ENCODE assay signal across 30 cellular contexts in the genomic region with DNA sequence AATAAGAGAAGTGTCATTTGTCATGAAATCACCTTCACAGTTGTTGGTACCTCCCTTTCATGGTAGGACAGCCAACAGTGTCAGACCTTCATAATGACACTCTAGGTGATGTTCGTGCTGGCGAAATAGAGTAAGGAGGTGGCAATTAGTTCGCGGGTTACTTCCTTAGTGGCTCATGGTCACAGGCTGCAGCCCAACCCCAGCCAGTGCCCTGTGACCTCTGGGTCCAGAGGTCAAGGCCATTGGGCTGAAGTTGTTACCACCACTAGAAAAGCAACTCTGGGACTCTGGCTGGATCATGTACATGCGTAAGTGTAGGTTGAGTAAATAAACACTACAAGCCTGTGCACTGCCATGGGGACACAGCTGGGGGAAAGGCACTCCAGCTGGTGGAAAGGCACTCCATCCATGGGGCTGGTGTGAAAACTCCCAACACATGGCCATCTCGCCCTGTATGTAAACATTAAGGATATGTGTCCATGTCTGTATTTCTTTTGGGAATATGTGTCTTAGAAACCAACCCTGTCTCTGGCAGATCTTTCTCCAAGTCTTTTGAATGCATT.
DNase-seq lines count a peak whose midpoint lies in the region; ATAC-seq and TF ChIP-seq lines count a peak whose summit lies in the region.
"Had no signal": no experiment of that assay in that cellular context is flagged by ENCODE, and none has a peak within 500 bp of the region (broad histone marks: within the 10 kb centered on the region; RNA-seq: fewer than 3 reads in every experiment).

No MANE protein-coding gene starts in this region.

- H3K27me3 Mint-ChIP-seq in neural crest cell (ENCODE audit: low read depth) = no peaks in the 10 kb centered on the region
- H3K27me3 Mint-ChIP-seq: IgD-negative memory B cell, type B pancreatic cell had no signal

- peaks cover 16% of the 10 kb centered on the region for H3K4me1 Mint-ChIP-seq in neural crest cell
- H3K4me1 Mint-ChIP-seq: CD14-positive monocyte had no signal

- no peak for TF ChIP-seq CTCF in choroid plexus epithelial cell (conservative IDR thresholded peaks at IDR 0.05; ENCODE audit: low read depth, low read length)
- no peak for TF ChIP-seq CTCF in neural crest cell (conservative IDR thresholded peaks at IDR 0.05)
- no peak for TF ChIP-seq CTCF in vagina (IDR thresholded peaks at IDR 0.05)

- ATAC-seq in GM21515 (IDR thresholded peaks at IDR 0.05; ENCODE audit: unreplicated experiment) = no peak
- ATAC-seq in GM21447 (IDR thresholded peaks at IDR 0.05; ENCODE audit: unreplicated experiment) = no peak
- ATAC-seq: body of pancreas, lower lobe of right lung, pancreas had no signal

- no peak overlapping the region for H3K27ac ChIP-seq in BLaER1 treated with 17β-estradiol and CSF1 and Interleukin-3, amounts not matched to agents 10 nM and 100 nM
- H3K27ac ChIP-seq in vagina = no peak overlapping the region
- H3K27ac ChIP-seq: body of pancreas, epithelial cell of prostate, lower lobe of right lung, pancreas, Peyer's patch, right atrium auricular region, SJCRH30 had no signal

- H3K9me3 Mint-ChIP-seq in neural crest cell = peaks cover 14% of the 10 kb centered on the region

- H3K4me3 ChIP-seq in BLaER1 treated with 17β-estradiol and CSF1 and Interleukin-3, amounts not matched to agents 10 nM and 100 nM = no peak overlapping the region
- H3K4me3 ChIP-seq in choroid plexus epithelial cell (ENCODE audit: low read depth, low read length) (no peak overlapping the region), vagina (no peak overlapping the region)
- H3K4me3 ChIP-seq: adrenal gland, body of pancreas, lower lobe of right lung, pancreas, Peyer's patch, right atrium auricular region, SJCRH30 had no signal

- H3K27me3 ChIP-seq in BLaER1 treated with 17β-estradiol and CSF1 and Interleukin-3, amounts not matched to agents 10 nM and 100 nM = no peaks in the 10 kb centered on the region
- no peaks in the 10 kb centered on the region for H3K27me3 ChIP-seq in vagina
- H3K27me3 ChIP-seq: adrenal gland, body of pancreas, pancreas, Peyer's patch, right atrium auricular region, SJCRH30 had no signal

- peak overlapping the region; percentile 39 for H3K27ac Mint-ChIP-seq in neural crest cell (ENCODE audit: unreplicated experiment)
- H3K27ac Mint-ChIP-seq: activated naive CD4-positive, alpha-beta T cell treated with anti-CD3 and anti-CD28 coated beads for 36 hours; activated T-helper 1 cell treated with anti-CD3 and anti-CD28 coated beads, Interleukin-12 subunit alpha, Interleukin-12 subunit beta, Interleukin-2, Interleukin-4 antibody, amounts not matched to agents 30 ng/mL and 10 ng/mL and 1 ng/mL, durations not matched to agents 14 hours and 24 hours and 36 hours; IgD-negative memory B cell; type B pancreatic cell had no signal

- DNase-seq in DMS53 (lab: John Stamatoyannopoulos, UW) (peak; percentile 85), choroid plexus epithelial cell (ENCODE audit: low read depth) (peak; percentile 14), neural crest cell (ENCODE audit: low read depth, low spot score) (no peak), vagina (ENCODE audit: extremely low spot score in 2 of 2) (no peak)
- DNase-seq: activated CD4-positive, alpha-beta T cell treated with anti-CD3 and anti-CD28 coated beads, Interleukin-2, amount 50 U/mL, for 48 hours; activated naive CD4-positive, alpha-beta T cell treated with anti-CD3 and anti-CD28 coated beads for 36 hours; adrenal gland; body of pancreas; cerebellar nuclear complex; H7; head of caudate nucleus; kidney; lower lobe of right lung; NCI-H1092 treated with DMSO at 0.1 percent for 48 hours; NCI-H187 treated with DMSO at 0.1 percent for 48 hours; NCI-H524 treated with DMSO at 0.1 percent for 48 hours; nephron progenitor cell; pancreas; Peyer's patch; stimulated activated CD4-positive, alpha-beta T cell treated with anti-CD3 and anti-CD28 coated beads, Interleukin-2, amount 100 ng/mL, for 48 hours had no signal

- no peak overlapping the region for H3K9ac ChIP-seq in BLaER1 treated with 17β-estradiol and CSF1 and Interleukin-3, amounts not matched to agents 10 nM and 100 nM

- no peaks in the 10 kb centered on the region for H4K20me1 ChIP-seq in BLaER1 treated with 17β-estradiol and CSF1 and Interleukin-3, amounts not matched to agents 10 nM and 100 nM

- no peak for TF ChIP-seq POLR2A in vagina (IDR thresholded peaks at IDR 0.05)

- peaks cover 0 to 27% (median 0%) of the 10 kb centered on the region in 11 experiments; a peak in 5 of 22 replicates for H3K36me3 ChIP-seq in BLaER1 treated with 17β-estradiol and CSF1 and Interleukin-3, amounts not matched to agents 10 nM and 100 nM
- H3K36me3 ChIP-seq in vagina = no peaks in the 10 kb centered on the region
- H3K36me3 ChIP-seq: adrenal gland, lower lobe of right lung, pancreas, Peyer's patch, right atrium auricular region, SJCRH30 had no signal

- intact Hi-C loops in vagina (cut with DNase I) = no loop called here

- H3K36me3 Mint-ChIP-seq in neural crest cell (ENCODE audit: low read depth) = peaks cover 48% of the 10 kb centered on the region

- H3K4me3 Mint-ChIP-seq in neural crest cell = no peak overlapping the region
- H3K4me3 Mint-ChIP-seq: activated naive CD4-positive, alpha-beta T cell treated with anti-CD3 and anti-CD28 coated beads for 36 hours; activated T-helper 1 cell treated with anti-CD3 and anti-CD28 coated beads, Interleukin-12 subunit alpha, Interleukin-12 subunit beta, Interleukin-2, Interleukin-4 antibody, amounts not matched to agents 30 ng/mL and 10 ng/mL and 1 ng/mL, durations not matched to agents 14 hours and 24 hours and 36 hours; CD14-positive monocyte; nephron progenitor cell; type B pancreatic cell had no signal

- H3K9me3 ChIP-seq in BLaER1 treated with 17β-estradiol and CSF1 and Interleukin-3, amounts not matched to agents 10 nM and 100 nM (replicated peaks in 1 of 11) = peaks cover 21 to 36% (median 31%) of the 10 kb centered on the region in 11 experiments
- H3K9me3 ChIP-seq in vagina = no peaks in the 10 kb centered on the region
- H3K9me3 ChIP-seq: adrenal gland, body of pancreas, lower lobe of right lung, pancreas, Peyer's patch, SJCRH30 had no signal

- H3K4me2 ChIP-seq in BLaER1 treated with 17β-estradiol and CSF1 and Interleukin-3, amounts not matched to agents 10 nM and 100 nM = peak overlapping the region; percentile 11 to 69 (median 30); a peak in 21 of 22 replicates

- H3K4me1 ChIP-seq in BLaER1 treated with 17β-estradiol and CSF1 and Interleukin-3, amounts not matched to agents 10 nM and 100 nM = peaks cover 12 to 22% (median 18%) of the 10 kb centered on the region in 10 experiments; a peak in 19 of 20 replicates
- no peaks in the 10 kb centered on the region for H3K4me1 ChIP-seq in vagina
- H3K4me1 ChIP-seq: adrenal gland, body of pancreas, pancreas, Peyer's patch had no signal

Comparison
In these comparisons a context has a peak if more than half of its experiments do, and no peak if none do; other contexts are left out.
1. DNase-seq: peak in DMS53 (single experiment) and choroid plexus epithelial cell (single experiment); none in neural crest cell (single experiment) and vagina (0 of 2).